ENCODE assay signal across 19 cellular contexts in the genomic region with DNA sequence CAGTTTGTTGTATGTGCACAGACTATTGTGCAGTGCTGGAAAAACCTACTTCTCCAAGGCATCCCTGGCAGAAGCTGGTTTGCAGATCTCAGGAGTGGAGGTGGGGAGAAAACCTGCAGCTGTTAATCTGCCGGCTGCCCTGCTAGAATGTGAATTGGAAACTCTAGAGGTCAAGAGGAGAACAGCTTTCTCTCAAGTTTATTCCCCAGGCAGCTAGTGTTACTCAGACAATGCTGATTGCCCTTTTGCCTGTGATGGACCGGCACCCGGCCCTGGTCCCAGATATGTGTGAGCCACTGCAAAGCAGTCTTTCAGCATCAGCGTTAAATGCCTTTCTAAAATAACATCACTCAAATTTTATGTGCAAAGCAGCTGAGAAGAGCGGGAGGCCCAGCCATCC.
DNase-seq lines count a peak whose midpoint lies in the region; ATAC-seq, FAIRE-seq and TF ChIP-seq lines count a peak whose summit lies in the region.
"Had no signal": no experiment of that assay in that cellular context is flagged by ENCODE, and none has a peak within 500 bp of the region (broad histone marks: within the 10 kb centered on the region; RNA-seq: fewer than 3 reads in every experiment).

No MANE protein-coding gene starts in this region.

- H3K27ac Mint-ChIP-seq in nephron = peak overlapping the region; percentile 45 to 74 (median 54)
- H3K27ac Mint-ChIP-seq in naive thymus-derived CD8-positive, alpha-beta T cell = no peak overlapping the region
- H3K27ac Mint-ChIP-seq: activated naive CD4-positive, alpha-beta T cell treated with anti-CD3 and anti-CD28 coated beads, Interleukin-2, amount 50 U/mL, for 72 hours; T-cell had no signal

- peaks cover 2% of the 10 kb centered on the region for H3K9me3 Mint-ChIP-seq in nephron
- no peaks in the 10 kb centered on the region for H3K9me3 Mint-ChIP-seq in naive thymus-derived CD8-positive, alpha-beta T cell
- H3K9me3 Mint-ChIP-seq: activated naive CD4-positive, alpha-beta T cell treated with anti-CD3 and anti-CD28 coated beads, Interleukin-2, amount 50 U/mL, for 72 hours; T-cell had no signal

- no peaks in the 10 kb centered on the region for H3K27me3 Mint-ChIP-seq in nephron (ENCODE audit: low read depth)
- peaks cover 4 to 22% (median 21%) of the 10 kb centered on the region in 5 donors for H3K27me3 Mint-ChIP-seq in naive thymus-derived CD8-positive, alpha-beta T cell

- FAIRE-seq in G401.6 (lab: Jason Lieb, UNC) = peak; percentile 88
- FAIRE-seq: endometrium, islet of Langerhans had no signal

- ATAC-seq in naive thymus-derived CD8-positive, alpha-beta T cell = no peak
- ATAC-seq in HG02678 (IDR thresholded peaks at IDR 0.05; ENCODE audit: unreplicated experiment) = no peak
- ATAC-seq: activated naive CD4-positive, alpha-beta T cell treated with anti-CD3 and anti-CD28 coated beads, Interleukin-2, amount 50 U/mL, for 72 hours; PC-3; T-cell had no signal

- TF ChIP-seq CTCF in nephron (IDR thresholded peaks at IDR 0.05; ENCODE audit: unreplicated experiment in 3 of 3) = peak; percentile 12 to 24 (median 19)

- H3K4me3 Mint-ChIP-seq in nephron = no peak overlapping the region
- no peak overlapping the region for H3K4me3 Mint-ChIP-seq in naive thymus-derived CD8-positive, alpha-beta T cell
- H3K4me3 Mint-ChIP-seq: T-cell had no signal

- peaks cover 17% of the 10 kb centered on the region for H3K4me1 Mint-ChIP-seq in nephron
- H3K4me1 Mint-ChIP-seq in naive thymus-derived CD8-positive, alpha-beta T cell = no peaks in the 10 kb centered on the region
- H3K4me1 Mint-ChIP-seq: T-cell had no signal

- peak; percentile 31 for DNase-seq in RPMI8226
- peak; percentile 23 for DNase-seq in glomerular visceral epithelial cell (ENCODE audit: extremely low spot score)
- no peak for DNase-seq in naive thymus-derived CD8-positive, alpha-beta T cell
- no peak for DNase-seq in GM03348 (ENCODE audit: low spot score)
- DNase-seq in HuH-7 (ENCODE audit: low spot score) = no peak
- DNase-seq: activated CD4-positive, CD25-positive, alpha-beta regulatory T cell; activated CD8-positive, alpha-beta memory T cell treated with anti-CD3 and anti-CD28 coated beads, Interleukin-2, amount 50 U/mL, for 4 hours; Calu3; caudate nucleus; NCI-H1417 treated with DMSO at 0.1 percent for 48 hours; NCI-H446; PC-3; T-cell had no signal

- no peaks in the 10 kb centered on the region for H3K36me3 Mint-ChIP-seq in nephron (ENCODE audit: low read depth)
- no peaks in the 10 kb centered on the region for H3K36me3 Mint-ChIP-seq in naive thymus-derived CD8-positive, alpha-beta T cell
- H3K36me3 Mint-ChIP-seq: activated naive CD4-positive, alpha-beta T cell treated with anti-CD3 and anti-CD28 coated beads, Interleukin-2, amount 50 U/mL, for 72 hours; T-cell had no signal

- POLR2A ChIA-PET in naive thymus-derived CD8-positive, alpha-beta T cell (lab: Charles Lee) = no interaction called here

Comparison
In these comparisons a context has a peak if more than half of its experiments do, and no peak if none do; other contexts are left out.
1. DNase-seq: peak in RPMI8226 (single experiment) and glomerular visceral epithelial cell (single experiment); none in naive thymus-derived CD8-positive, alpha-beta T cell (0 of 10), GM03348 (single experiment) and HuH-7 (single experiment).
2. H3K27ac Mint-ChIP-seq: peak in nephron (3 of 3); none in naive thymus-derived CD8-positive, alpha-beta T cell (0 of 10).